In genomic region chr2:147628971-147629421, GRCh38 we compare ENCODE assay signal across 8 cellular contexts.
DNase-seq lines count a peak whose midpoint lies in the region; ATAC-seq lines count a peak whose summit lies in the region.

No MANE protein-coding gene starts in this region.

- H3K4me3 Mint-ChIP-seq in activated naive CD4-positive, alpha-beta T cell treated with anti-CD3 and anti-CD28 coated beads for 36 hours: peak overlapping the region; percentile 5
- H3K4me3 Mint-ChIP-seq in activated naive CD4-positive, alpha-beta T cell treated with anti-CD3 and anti-CD28 coated beads, Interleukin-2, amount 10 ng/mL, durations not matched to agents 7 days and 5 days: no peak overlapping the region
- peak overlapping the region; percentile 9 for H3K4me3 Mint-ChIP-seq in stimulated activated naive CD8-positive, alpha-beta T cell treated with anti-CD3 and anti-CD28 coated beads, Interleukin-15, Interleukin-2, amounts not matched to agents 100 ng/mL and 50 ng/mL, for 24 hours

- H3K4me1 Mint-ChIP-seq in activated naive CD4-positive, alpha-beta T cell treated with anti-CD3 and anti-CD28 coated beads for 36 hours (ENCODE audit: low read depth): peaks cover 28% of the 10 kb centered on the region
- peaks cover 16% of the 10 kb centered on the region for H3K4me1 Mint-ChIP-seq in activated naive CD4-positive, alpha-beta T cell treated with anti-CD3 and anti-CD28 coated beads, Interleukin-2, amount 10 ng/mL, durations not matched to agents 7 days and 5 days
- peaks cover 23% of the 10 kb centered on the region for H3K4me1 Mint-ChIP-seq in stimulated activated naive CD8-positive, alpha-beta T cell treated with anti-CD3 and anti-CD28 coated beads, Interleukin-15, Interleukin-2, amounts not matched to agents 100 ng/mL and 50 ng/mL, for 24 hours (ENCODE audit: low read depth)

- CTCF ChIA-PET in activated naive CD4-positive, alpha-beta T cell treated with anti-CD3 and anti-CD28 coated beads for 36 hours (lab: Charles Lee): interaction anchor here (1.0 to 1.3 kb wide), 2 partner anchors 258 to 546 kb away, joined by 3 to 5 read pairs; no protein-coding TSS in a partner anchor
- CTCF ChIA-PET in activated naive CD4-positive, alpha-beta T cell treated with anti-CD3 and anti-CD28 coated beads, Interleukin-2, amount 10 ng/mL, durations not matched to agents 7 days and 5 days (lab: Charles Lee): no interaction called here

- no peaks in the 10 kb centered on the region for H3K36me3 Mint-ChIP-seq in activated naive CD4-positive, alpha-beta T cell treated with anti-CD3 and anti-CD28 coated beads for 36 hours (ENCODE audit: low read depth)
- peaks cover 3% of the 10 kb centered on the region for H3K36me3 Mint-ChIP-seq in activated naive CD4-positive, alpha-beta T cell treated with anti-CD3 and anti-CD28 coated beads, Interleukin-2, amount 10 ng/mL, durations not matched to agents 7 days and 5 days
- no peaks in the 10 kb centered on the region for H3K36me3 Mint-ChIP-seq in stimulated activated naive CD8-positive, alpha-beta T cell treated with anti-CD3 and anti-CD28 coated beads, Interleukin-15, Interleukin-2, amounts not matched to agents 100 ng/mL and 50 ng/mL, for 24 hours (ENCODE audit: low read depth)

- H3K9me3 Mint-ChIP-seq in activated naive CD4-positive, alpha-beta T cell treated with anti-CD3 and anti-CD28 coated beads for 36 hours: no peaks in the 10 kb centered on the region
- peaks cover 2% of the 10 kb centered on the region for H3K9me3 Mint-ChIP-seq in activated naive CD4-positive, alpha-beta T cell treated with anti-CD3 and anti-CD28 coated beads, Interleukin-2, amount 10 ng/mL, durations not matched to agents 7 days and 5 days
- peaks cover 4% of the 10 kb centered on the region for H3K9me3 Mint-ChIP-seq in stimulated activated naive CD8-positive, alpha-beta T cell treated with anti-CD3 and anti-CD28 coated beads, Interleukin-15, Interleukin-2, amounts not matched to agents 100 ng/mL and 50 ng/mL, for 24 hours

- no peaks in the 10 kb centered on the region for H3K27me3 Mint-ChIP-seq in activated naive CD4-positive, alpha-beta T cell treated with anti-CD3 and anti-CD28 coated beads for 36 hours (ENCODE audit: low read depth)
- no peaks in the 10 kb centered on the region for H3K27me3 Mint-ChIP-seq in activated naive CD4-positive, alpha-beta T cell treated with anti-CD3 and anti-CD28 coated beads, Interleukin-2, amount 10 ng/mL, durations not matched to agents 7 days and 5 days
- no peaks in the 10 kb centered on the region for H3K27me3 Mint-ChIP-seq in stimulated activated naive CD8-positive, alpha-beta T cell treated with anti-CD3 and anti-CD28 coated beads, Interleukin-15, Interleukin-2, amounts not matched to agents 100 ng/mL and 50 ng/mL, for 24 hours

- peak overlapping the region; percentile 81 for H3K27ac Mint-ChIP-seq in activated naive CD4-positive, alpha-beta T cell treated with anti-CD3 and anti-CD28 coated beads for 36 hours
- H3K27ac Mint-ChIP-seq in activated naive CD4-positive, alpha-beta T cell treated with anti-CD3 and anti-CD28 coated beads, Interleukin-2, amount 10 ng/mL, durations not matched to agents 7 days and 5 days: no peak overlapping the region
- H3K27ac Mint-ChIP-seq in stimulated activated naive CD8-positive, alpha-beta T cell treated with anti-CD3 and anti-CD28 coated beads, Interleukin-15, Interleukin-2, amounts not matched to agents 100 ng/mL and 50 ng/mL, for 24 hours: peak overlapping the region; percentile 87

- DNase-seq in activated naive CD4-positive, alpha-beta T cell treated with anti-CD3 and anti-CD28 coated beads for 36 hours: no peak
- no peak for DNase-seq in activated naive CD4-positive, alpha-beta T cell treated with anti-CD3 and anti-CD28 coated beads, Interleukin-2, amount 10 ng/mL, durations not matched to agents 7 days and 5 days
- DNase-seq in MV-4-11 (lab: John Stamatoyannopoulos, UW): peak; percentile 74
- no peak for DNase-seq in NCI-H82 treated with DMSO at 0.1 percent for 48 hours (lab: John Stamatoyannopoulos, UW; ENCODE audit: unreplicated experiment)
- DNase-seq in NCI-H526 treated with DMSO at 0.1 percent for 48 hours (lab: John Stamatoyannopoulos, UW): no peak
- DNase-seq in medulla oblongata (ENCODE audit: extremely low spot score): no peak

- ATAC-seq in HG02623 (IDR thresholded peaks at IDR 0.05; ENCODE audit: unreplicated experiment): peak; percentile 46

- intact Hi-C loops in activated naive CD4-positive, alpha-beta T cell treated with anti-CD3 and anti-CD28 coated beads for 36 hours (cut with micrococcal nuclease): loop anchor here (10.0 kb wide), 1 partner anchor 1956 kb away; the partner anchor contains the start of gene MMADHC
